12 cellular contexts compared by ENCODE assay signal in genomic region chr14:55062517-55063351, GRCh38. TPM values are rescaled to one million over a fixed set of nuclear protein-coding genes. Genes with fewer than 3 reads are reported as not detected.
DNase-seq lines count a peak whose midpoint lies in the region; ATAC-seq and TF ChIP-seq lines count a peak whose summit lies in the region.
"Had no signal": no experiment of that assay in that cellular context is flagged by ENCODE, and none has a peak within 500 bp of the region (broad histone marks: within the 10 kb centered on the region; RNA-seq: fewer than 3 reads in every experiment).

No MANE protein-coding gene starts in this region.

- intact Hi-C loops in activated CD8-positive, alpha-beta T cell treated with anti-CD3 and anti-CD28 coated beads for 36 hours (cut with micrococcal nuclease) = no loop called here
- intact Hi-C loops in right cardiac atrium (cut with DNase I) (no loop called here), thyroid gland (cut with DNase I) (no loop called here)

- H3K36me3 Mint-ChIP-seq in activated T-cell treated with anti-CD3 and anti-CD28 coated beads, Interleukin-2, amount 50 U/mL, for 24 hours (ENCODE audit: low read depth) = peaks cover 91% of the 10 kb centered on the region
- H3K36me3 Mint-ChIP-seq in activated CD8-positive, alpha-beta T cell treated with anti-CD3 and anti-CD28 coated beads for 36 hours (ENCODE audit: low read depth) = peaks cover 70% of the 10 kb centered on the region

- H3K27me3 Mint-ChIP-seq in activated T-cell treated with anti-CD3 and anti-CD28 coated beads, Interleukin-2, amount 50 U/mL, for 24 hours = no peaks in the 10 kb centered on the region
- no peaks in the 10 kb centered on the region for H3K27me3 Mint-ChIP-seq in activated CD8-positive, alpha-beta T cell treated with anti-CD3 and anti-CD28 coated beads for 36 hours
- H3K27me3 Mint-ChIP-seq: activated CD4-positive, alpha-beta memory T cell treated with anti-CD3 and anti-CD28 coated beads, Interleukin-2, amount 10 ng/mL, durations not matched to agents 7 days and 5 days had no signal

- H3K9me3 ChIP-seq in right cardiac atrium (ENCODE audit: control insufficient read depth, low read length) (no peaks in the 10 kb centered on the region), thyroid gland (no peaks in the 10 kb centered on the region)
- H3K9me3 ChIP-seq: tibial nerve had no signal

- no peaks in the 10 kb centered on the region for H3K9me3 Mint-ChIP-seq in activated T-cell treated with anti-CD3 and anti-CD28 coated beads, Interleukin-2, amount 50 U/mL, for 24 hours
- H3K9me3 Mint-ChIP-seq in activated CD8-positive, alpha-beta T cell treated with anti-CD3 and anti-CD28 coated beads for 36 hours = no peaks in the 10 kb centered on the region
- H3K9me3 Mint-ChIP-seq: activated CD4-positive, alpha-beta memory T cell treated with anti-CD3 and anti-CD28 coated beads, Interleukin-2, amount 10 ng/mL, durations not matched to agents 7 days and 5 days had no signal

- H3K4me3 Mint-ChIP-seq in activated T-cell treated with anti-CD3 and anti-CD28 coated beads, Interleukin-2, amount 50 U/mL, for 24 hours = no peak overlapping the region
- no peak overlapping the region for H3K4me3 Mint-ChIP-seq in activated CD8-positive, alpha-beta T cell treated with anti-CD3 and anti-CD28 coated beads for 36 hours
- H3K4me3 Mint-ChIP-seq: activated CD4-positive, alpha-beta memory T cell treated with anti-CD3 and anti-CD28 coated beads, Interleukin-2, amount 10 ng/mL, durations not matched to agents 7 days and 5 days had no signal

- no peaks in the 10 kb centered on the region for H3K27me3 ChIP-seq in right cardiac atrium (ENCODE audit: control insufficient read depth, insufficient read depth)
- H3K27me3 ChIP-seq in thyroid gland = no peaks in the 10 kb centered on the region
- H3K27me3 ChIP-seq: tibial nerve had no signal

- no peak overlapping the region for H3K4me3 ChIP-seq in right cardiac atrium (ENCODE audit: low read length)
- H3K4me3 ChIP-seq in thyroid gland (replicated peaks in 1 of 3) = no peak overlapping the region
- H3K4me3 ChIP-seq: coronary artery, tibial nerve had no signal

- H3K27ac ChIP-seq in right cardiac atrium (ENCODE audit: low read length) (no peak overlapping the region), thyroid gland (peak overlapping the region in 1 of 3 donors; percentile 30)

- CTCF ChIA-PET in activated CD8-positive, alpha-beta T cell treated with anti-CD3 and anti-CD28 coated beads for 36 hours (lab: Charles Lee) = interaction anchor here (0.9 kb wide), 1 partner anchor 11 kb away, joined by 3 read pairs; the partner anchor contains the start of gene MAPK1IP1L

- H3K4me1 ChIP-seq in right cardiac atrium (ENCODE audit: control insufficient read depth, insufficient read depth, low read length) (peaks cover 3% of the 10 kb centered on the region), thyroid gland (peaks cover 12 to 14% of the 10 kb centered on the region in 2 donors)

- H3K4me1 Mint-ChIP-seq in activated T-cell treated with anti-CD3 and anti-CD28 coated beads, Interleukin-2, amount 50 U/mL, for 24 hours (ENCODE audit: low read depth) = peaks cover 37% of the 10 kb centered on the region
- H3K4me1 Mint-ChIP-seq in activated CD8-positive, alpha-beta T cell treated with anti-CD3 and anti-CD28 coated beads for 36 hours (ENCODE audit: low read depth) = peaks cover 28% of the 10 kb centered on the region

- H3K27ac Mint-ChIP-seq in activated T-cell treated with anti-CD3 and anti-CD28 coated beads, Interleukin-2, amount 50 U/mL, for 24 hours = peak overlapping the region; percentile 26
- peak overlapping the region; percentile 3 for H3K27ac Mint-ChIP-seq in activated CD8-positive, alpha-beta T cell treated with anti-CD3 and anti-CD28 coated beads for 36 hours
- H3K27ac Mint-ChIP-seq: activated CD4-positive, alpha-beta memory T cell treated with anti-CD3 and anti-CD28 coated beads, Interleukin-2, amount 10 ng/mL, durations not matched to agents 7 days and 5 days had no signal

- TF ChIP-seq CTCF in activated CD8-positive, alpha-beta T cell treated with anti-CD3 and anti-CD28 coated beads for 36 hours (IDR thresholded peaks at IDR 0.05) = no peak
- no peak for TF ChIP-seq CTCF in thyroid gland (IDR thresholded peaks at IDR 0.05)

- 63% methylated on average over 11 of the region's 11 CpGs for WGBS in right cardiac atrium
- WGBS in thyroid gland, 2 donors = 65 to 70% methylated on average over 11 of the region's 11 CpGs

- no peak for ATAC-seq in activated CD8-positive, alpha-beta T cell treated with anti-CD3 and anti-CD28 coated beads for 36 hours
- ATAC-seq in right cardiac atrium (peak; percentile 72 to 75), GM19324 (IDR thresholded peaks at IDR 0.05; ENCODE audit: low FRiP score, unreplicated experiment) (no peak), GM18511 (IDR thresholded peaks at IDR 0.05; ENCODE audit: unreplicated experiment) (no peak), GM21447 (IDR thresholded peaks at IDR 0.05; ENCODE audit: unreplicated experiment) (no peak)

- TF ChIP-seq POLR2A in thyroid gland (IDR thresholded peaks at IDR 0.05) = no peak

- POLR2A ChIA-PET in activated CD8-positive, alpha-beta T cell treated with anti-CD3 and anti-CD28 coated beads for 36 hours (lab: Charles Lee) = interaction anchor here (0.6 kb wide), 1 partner anchor 114 kb away, joined by 3 read pairs; no protein-coding TSS in a partner anchor

- H3K36me3 ChIP-seq in thyroid gland = peaks cover 14 to 16% of the 10 kb centered on the region in 2 donors

- DNase-seq in activated T-cell treated with anti-CD3 and anti-CD28 coated beads, Interleukin-2, amount 50 U/mL, for 24 hours = no peak
- DNase-seq in activated T-cell treated with anti-CD3 and anti-CD28 coated beads for 4 hours = no peak
- no peak for DNase-seq in activated CD8-positive, alpha-beta T cell treated with anti-CD3 and anti-CD28 coated beads for 36 hours
- DNase-seq in right cardiac atrium = peak; percentile 63 to 77 (median 67)
- DNase-seq in thyroid gland = peak; percentile 59 to 70
- DNase-seq: activated CD4-positive, alpha-beta memory T cell treated with anti-CD3 and anti-CD28 coated beads, Interleukin-2, amount 10 ng/mL, durations not matched to agents 7 days and 5 days; activated naive CD4-positive, alpha-beta T cell treated with anti-CD3 and anti-CD28 coated beads, Interleukin-2, amount 50 U/mL, for 16 hours had no signal

RNA-seq across cellular contexts. Expression of gene MAPK1IP1L, which starts 11.3 kb away (rescaled TPM):
- total RNA-seq in activated CD8-positive, alpha-beta T cell treated with anti-CD3 and anti-CD28 coated beads for 36 hours = 100 to 1,000 TPM in 1 of 2 experiments, 10 to 100 TPM in 1; 89.3 to 105 TPM
- total RNA-seq in right cardiac atrium (10 to 100 TPM; 55.7 to 96.4 (median 68.3) TPM), thyroid gland (10 to 100 TPM; 56.6 to 89.9 (median 69.6) TPM)
- polyA plus RNA-seq in right cardiac atrium = 31.4 TPM

RNA-seq across cellular contexts. Expression of gene SOCS4, which starts 35.7 kb away (rescaled TPM):
- total RNA-seq in activated CD8-positive, alpha-beta T cell treated with anti-CD3 and anti-CD28 coated beads for 36 hours = 10 to 100 TPM; 19.8 to 20.8 TPM
- 10 to 100 TPM; 19.7 to 29.7 (median 23.9) TPM for total RNA-seq in right cardiac atrium
- 5.7 TPM for polyA plus RNA-seq in right cardiac atrium
- 10 to 100 TPM; 18.2 to 26.5 (median 19.7) TPM for total RNA-seq in thyroid gland

RNA-seq across cellular contexts. Expression of gene WDHD1, which starts 35.8 kb away (rescaled TPM):
- 10 to 100 TPM; 59.8 to 68.4 TPM for total RNA-seq in activated CD8-positive, alpha-beta T cell treated with anti-CD3 and anti-CD28 coated beads for 36 hours
- total RNA-seq in right cardiac atrium = 1 to 10 TPM; 1.5 to 3.4 (median 2.0) TPM
- polyA plus RNA-seq in right cardiac atrium = 0.68 TPM
- 1 to 10 TPM; 1.2 to 2.3 (median 1.9) TPM for total RNA-seq in thyroid gland

Comparison
In these comparisons a context has a peak if more than half of its experiments do, and no peak if none do; other contexts are left out.
1. DNase-seq: peak in right cardiac atrium (3 of 3) and thyroid gland (2 of 2); none in activated T-cell treated with anti-CD3 and anti-CD28 coated beads, Interleukin-2, amount 50 U/mL, for 24 hours (single experiment), activated T-cell treated with anti-CD3 and anti-CD28 coated beads for 4 hours (single experiment) and activated CD8-positive, alpha-beta T cell treated with anti-CD3 and anti-CD28 coated beads for 36 hours (single experiment).
2. ATAC-seq: peak in right cardiac atrium (2 of 2); none in activated CD8-positive, alpha-beta T cell treated with anti-CD3 and anti-CD28 coated beads for 36 hours (single experiment), GM19324 (single experiment), GM18511 (single experiment) and GM21447 (single experiment).
3. RNA of gene WDHD1, which starts 35.8 kb away (total RNA-seq): 59.8 to 68.4 TPM in activated CD8-positive, alpha-beta T cell treated with anti-CD3 and anti-CD28 coated beads for 36 hours; 1.2 to 2.3 TPM in thyroid gland and 1.5 to 3.4 TPM in right cardiac atrium; every median in the first group is over 10 times any median in the second.